15 cellular contexts compared by ENCODE assay signal in the genomic region with DNA sequence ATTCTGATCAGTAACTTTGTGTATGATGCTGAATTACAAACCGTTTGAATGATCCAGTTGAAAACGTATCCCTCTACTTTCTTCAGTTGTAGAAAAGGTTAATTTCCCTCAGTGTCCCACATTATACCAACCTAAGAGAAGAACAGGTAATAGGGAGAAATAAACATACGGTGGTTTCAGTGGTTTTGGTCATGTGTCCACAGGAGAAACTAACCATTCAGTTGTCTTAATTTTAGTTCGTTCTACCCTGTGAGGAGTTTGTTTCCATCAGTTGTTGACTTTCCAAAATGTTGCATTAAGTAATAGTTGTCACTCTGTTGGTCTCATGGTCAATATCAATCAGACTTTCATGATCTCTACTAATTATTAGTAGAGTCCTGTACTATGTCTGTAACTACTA.
"Had no signal": no experiment of that assay in that cellular context is flagged by ENCODE, and none has a peak within 500 bp of the region (broad histone marks: within the 10 kb centered on the region; RNA-seq: fewer than 3 reads in every experiment).

No MANE protein-coding gene starts in this region.

- H3K9me3 ChIP-seq: left ventricle myocardium inferior, tibial artery, vagina had no signal

- H3K4me3 Mint-ChIP-seq: activated CD4-positive, alpha-beta T cell treated with anti-CD3 and anti-CD28 coated beads for 36 hours; activated naive CD4-positive, alpha-beta T cell treated with anti-CD3 and anti-CD28 coated beads for 36 hours; activated T-helper 17 cell treated with anti-CD3 and anti-CD28 coated beads, Interleukin-2, amount 50 U/mL, for 72 hours; endodermal cell; natural killer cell; stimulated activated memory B cell treated with anti-CD40 and anti-IgM and Interleukin-4, amounts not matched to agents 10 μg/mL and 1 μg/mL and 100 μg/mL, for 72 hours had no signal

- H3K4me1 Mint-ChIP-seq: stimulated activated memory B cell treated with anti-CD40 and anti-IgM and Interleukin-4, amounts not matched to agents 10 μg/mL and 1 μg/mL and 100 μg/mL, for 72 hours had no signal

- ATAC-seq: activated CD4-positive, alpha-beta T cell treated with anti-CD3 and anti-CD28 coated beads for 36 hours; activated T-helper 17 cell treated with anti-CD3 and anti-CD28 coated beads, Interleukin-2, amount 50 U/mL, for 72 hours; natural killer cell; stimulated activated memory B cell treated with anti-CD40 and anti-IgM and Interleukin-4, amounts not matched to agents 10 μg/mL and 1 μg/mL and 100 μg/mL, for 72 hours had no signal

- H3K9me3 Mint-ChIP-seq: activated naive CD4-positive, alpha-beta T cell treated with anti-CD3 and anti-CD28 coated beads for 36 hours; activated T-helper 17 cell treated with anti-CD3 and anti-CD28 coated beads, Interleukin-2, amount 50 U/mL, for 72 hours; endodermal cell; natural killer cell; stimulated activated memory B cell treated with anti-CD40 and anti-IgM and Interleukin-4, amounts not matched to agents 10 μg/mL and 1 μg/mL and 100 μg/mL, for 72 hours had no signal

- H3K27me3 Mint-ChIP-seq: activated CD4-positive, alpha-beta T cell treated with anti-CD3 and anti-CD28 coated beads for 36 hours; activated T-helper 17 cell treated with anti-CD3 and anti-CD28 coated beads, Interleukin-2, amount 50 U/mL, for 72 hours; stimulated activated memory B cell treated with anti-CD40 and anti-IgM and Interleukin-4, amounts not matched to agents 10 μg/mL and 1 μg/mL and 100 μg/mL, for 72 hours had no signal

- H3K27me3 ChIP-seq: dorsolateral prefrontal cortex, tibial artery, vagina had no signal

- DNase-seq: activated CD4-positive, alpha-beta T cell treated with anti-CD3 and anti-CD28 coated beads for 36 hours; activated CD8-positive, alpha-beta memory T cell treated with anti-CD3 and anti-CD28 coated beads, Interleukin-2, amount 50 U/mL, for 48 hours; activated naive CD4-positive, alpha-beta T cell treated with anti-CD3 and anti-CD28 coated beads for 36 hours; dorsolateral prefrontal cortex; endodermal cell; left ventricle myocardium inferior; natural killer cell; nucleus accumbens; posterior cingulate gyrus; retina; T-helper 1 cell; tibial artery had no signal

- H3K27ac Mint-ChIP-seq: activated naive CD4-positive, alpha-beta T cell treated with anti-CD3 and anti-CD28 coated beads for 36 hours; activated T-helper 17 cell treated with anti-CD3 and anti-CD28 coated beads, Interleukin-2, amount 50 U/mL, for 72 hours; stimulated activated memory B cell treated with anti-CD40 and anti-IgM and Interleukin-4, amounts not matched to agents 10 μg/mL and 1 μg/mL and 100 μg/mL, for 72 hours had no signal

- H3K4me3 ChIP-seq: dorsolateral prefrontal cortex, left ventricle myocardium inferior, tibial artery, vagina had no signal

- H3K27ac ChIP-seq: left ventricle myocardium inferior, tibial artery, vagina had no signal
